In the genomic region with DNA sequence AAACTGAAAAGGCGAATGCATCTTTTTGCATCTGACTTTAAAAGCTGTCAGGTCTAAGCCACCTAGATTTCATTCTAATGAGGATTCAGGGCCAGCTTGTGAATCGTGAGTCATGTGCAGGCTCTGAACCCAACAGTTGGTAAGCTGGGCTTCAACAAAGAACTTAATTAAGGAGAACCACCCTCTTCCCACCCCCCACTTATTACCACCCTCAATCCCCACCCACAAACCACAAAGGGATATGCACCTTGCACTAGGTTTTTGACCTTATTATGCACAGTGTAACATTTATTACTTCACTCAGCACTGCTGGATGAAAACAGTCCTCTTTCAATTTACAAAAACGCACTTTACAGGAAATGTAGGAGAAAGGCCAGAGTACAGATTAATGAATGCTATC, we compare ENCODE assay signal across 27 cellular contexts.
"Had no signal": no experiment of that assay in that cellular context is flagged by ENCODE, and none has a peak within 500 bp of the region (broad histone marks: within the 10 kb centered on the region; RNA-seq: fewer than 3 reads in every experiment).

No MANE protein-coding gene starts in this region.

- H3K36me3 ChIP-seq: adrenal gland, ascending aorta, left lung, thoracic aorta, vagina, WERI-Rb-1 had no signal

- DNase-seq: activated CD4-positive, alpha-beta T cell treated with anti-CD3 and anti-CD28 coated beads for 1 hour; activated CD4-positive, alpha-beta T cell treated with anti-CD3 and anti-CD28 coated beads, Interleukin-2, amount 50 U/mL, for 1 hour; activated CD8-positive, alpha-beta T cell treated with anti-CD3 and anti-CD28 coated beads, Interleukin-2, amount 10 ng/mL, durations not matched to agents 7 days and 5 days; activated T-cell treated with anti-CD3 and anti-CD28 coated beads, Interleukin-2, amount 50 U/mL, for 1 hour; adrenal gland; central memory CD4-positive, alpha-beta T cell; dermis blood vessel endothelial cell; effector CD8-positive, alpha-beta T cell; foreskin melanocyte; glutamatergic neuron; immature natural killer cell; left lung; naive B cell; nucleus accumbens; stimulated activated CD4-positive, alpha-beta T cell treated with anti-CD3 and anti-CD28 coated beads, Interleukin-15, amount 100 ng/mL, for 24 hours; stomach; WERI-Rb-1 had no signal

- H3K27me3 ChIP-seq: adrenal gland, ascending aorta, hepatocyte, left lung, stomach, vagina had no signal

- H3K79me2 ChIP-seq: hepatocyte, parathyroid adenoma had no signal

- H2AFZ ChIP-seq: hepatocyte, parathyroid adenoma had no signal

- H3K4me3 ChIP-seq: adrenal gland, ascending aorta, hepatocyte, left lung, lung, smooth muscle cell, stomach, thoracic aorta, vagina had no signal

- H3K9ac ChIP-seq: parathyroid adenoma had no signal

- H3K27ac ChIP-seq: adrenal gland, ascending aorta, hepatocyte, left lung, parathyroid adenoma, stomach, thoracic aorta, vagina, WERI-Rb-1 had no signal

- H3K9me3 ChIP-seq: adrenal gland, ascending aorta, left lung, stomach, thoracic aorta, vagina had no signal

- ATAC-seq: activated CD8-positive, alpha-beta T cell treated with anti-CD3 and anti-CD28 coated beads, Interleukin-2, amount 10 ng/mL, durations not matched to agents 7 days and 5 days; esophagus mucosa; left lung; sciatic nerve; stimulated activated memory B cell treated with anti-CD40 and anti-IgM and Interleukin-4, amounts not matched to agents 10 μg/mL and 1 μg/mL and 100 μg/mL, for 72 hours had no signal

- H3K4me2 ChIP-seq: hepatocyte, smooth muscle cell had no signal
